ENCODE assay signal across 12 cellular contexts in genomic region chr3:127682576-127682975, GRCh38. TPM values are rescaled to one million over a fixed set of nuclear protein-coding genes. Genes with fewer than 3 reads are reported as not detected.
A peak's percentile ranks its signal among the peaks of the same experiment; 100 is the strongest.
DNase-seq lines count a peak whose midpoint lies in the region; ATAC-seq and TF ChIP-seq lines count a peak whose summit lies in the region.
"Had no signal": no experiment of that assay in that cellular context is flagged by ENCODE, and none has a peak within 500 bp of the region (broad histone marks: within the 10 kb centered on the region; RNA-seq: fewer than 3 reads in every experiment).

No MANE protein-coding gene starts in this region.

- no peaks in the 10 kb centered on the region for H3K36me3 Mint-ChIP-seq in GM23338 (ENCODE audit: low read depth)

- peaks cover 6% of the 10 kb centered on the region for H3K4me1 Mint-ChIP-seq in GM23338

- no peak overlapping the region for H3K27ac Mint-ChIP-seq in GM23338
- H3K27ac Mint-ChIP-seq: nephron progenitor cell had no signal

- DNase-seq in GM23338 (ENCODE audit: low spot score) (peak; percentile 63), dorsolateral prefrontal cortex (peak in 9 of 10 donors; percentile 0 to 41 (median 20)), omental fat pad (ENCODE audit: low spot score) (peak; percentile 13), EL (no peak), OCI-M2 (lab: John Stamatoyannopoulos, UW; ENCODE audit: unreplicated experiment) (no peak), NCI-H2081 (lab: John Stamatoyannopoulos, UW) (no peak), KG1 (lab: John Stamatoyannopoulos, UW) (no peak)
- DNase-seq: activated CD4-positive, alpha-beta T cell treated with anti-CD3 and anti-CD28 coated beads for 48 hours; NCI-H524; nephron progenitor cell; T-helper 2 cell had no signal

- peaks cover 8% of the 10 kb centered on the region for H3K27me3 Mint-ChIP-seq in GM23338 (ENCODE audit: insufficient read depth, low read depth, poor library complexity)

- peaks cover 55% of the 10 kb centered on the region for H3K4me1 ChIP-seq in BLaER1
- H3K4me1 ChIP-seq in GM23338 (ENCODE audit: insufficient read depth): peaks cover 3% of the 10 kb centered on the region; the same call in 1 of the 2 replicates

- H3K36me3 ChIP-seq in BLaER1 (peaks cover 27% of the 10 kb centered on the region; the same call in 1 of the 2 replicates), GM23338 (ENCODE audit: insufficient read depth) (no peaks in the 10 kb centered on the region)

- H3K79me2 ChIP-seq in GM23338 (replicated peaks; ENCODE audit: insufficient read depth): no peaks in the 10 kb centered on the region

- 0 out of 2 replicates have a peak, but pooled peaks cover 4% of the 10 kb centered on the region for H3K9me2 ChIP-seq in GM23338 (ENCODE audit: insufficient read depth)

- no peak overlapping the region for H3K9ac ChIP-seq in BLaER1

- intact Hi-C loops in dorsolateral prefrontal cortex (cut with DNase I): no loop called here

- H3K27me3 ChIP-seq in BLaER1: no peaks in the 10 kb centered on the region
- H3K27me3 ChIP-seq in GM23338 (ENCODE audit: insufficient read depth): no peaks in the 10 kb centered on the region
- no peaks in the 10 kb centered on the region for H3K27me3 ChIP-seq in dorsolateral prefrontal cortex

- H3K27ac ChIP-seq in BLaER1: peak overlapping the region; percentile 15; the same call in 1 of the 2 replicates
- H3K27ac ChIP-seq in GM23338 (ENCODE audit: low read depth): no peak overlapping the region
- H3K27ac ChIP-seq in dorsolateral prefrontal cortex: no peak overlapping the region

- no peak for TF ChIP-seq CTCF in GM23338 (conservative IDR thresholded peaks at IDR 0.05; ENCODE audit: low read depth in 2 of 2)
- TF ChIP-seq CTCF in dorsolateral prefrontal cortex (IDR thresholded peaks at IDR 0.05 in 54 of 56, conservative IDR thresholded peaks at IDR 0.05 in 2 of 56; ENCODE audit: low read depth in 1 of 56, partially characterized antibody in 56 of 56): no peak
- no peak for TF ChIP-seq CTCF in omental fat pad (IDR thresholded peaks at IDR 0.05)

- no peak overlapping the region for H3K4me3 Mint-ChIP-seq in GM23338
- H3K4me3 Mint-ChIP-seq: nephron progenitor cell had no signal

- no peak overlapping the region for H2AFZ ChIP-seq in GM23338

- H4K20me1 ChIP-seq in BLaER1 (no peaks in the 10 kb centered on the region), GM23338 (replicated peaks; ENCODE audit: insufficient read depth) (no peaks in the 10 kb centered on the region)

- H3K9me3 Mint-ChIP-seq in GM23338: no peaks in the 10 kb centered on the region; the same call in 2 of the 3 replicates
- H3K9me3 Mint-ChIP-seq: nephron progenitor cell had no signal

- H3K4me3 ChIP-seq in BLaER1 (no peak overlapping the region), GM23338 (no peak overlapping the region), dorsolateral prefrontal cortex (no peak overlapping the region)

- H3K4me2 ChIP-seq in BLaER1 (peak overlapping the region; percentile 76), GM23338 (no peak overlapping the region)

- ATAC-seq in GM23338: peak; percentile 73
- no peak for ATAC-seq in omental fat pad (ENCODE audit: low FRiP score)

- no peaks in the 10 kb centered on the region; the same call in 1 of the 2 replicates for H3K9me3 ChIP-seq in BLaER1

- H3F3A ChIP-seq in GM23338 (replicated peaks; ENCODE audit: low read depth): no peaks in the 10 kb centered on the region

TF ChIP-seq in GM23338, 12 proteins besides CTCF, POLR2A, EP300 and RAD21:
- TF ChIP-seq CREB1 (CRISPR knock-in tag; IDR thresholded peaks at IDR 0.05; ENCODE audit: low read depth): no peak
- no peak for TF ChIP-seq POLR2AphosphoS5 (IDR thresholded peaks at IDR 0.05; ENCODE audit: low read depth)
- TF ChIP-seq JUNB (IDR thresholded peaks at IDR 0.05; ENCODE audit: unreplicated experiment): no peak
- TF ChIP-seq EZH2 (IDR thresholded peaks at IDR 0.05; ENCODE audit: low read depth, unreplicated experiment): no peak
- no peak for TF ChIP-seq ZNF331 (CRISPR knock-in tag; IDR thresholded peaks at IDR 0.05; ENCODE audit: low read depth)
- TF ChIP-seq ZNF114 (CRISPR knock-in tag; IDR thresholded peaks at IDR 0.05): no peak
- TF ChIP-seq ETS1 (IDR thresholded peaks at IDR 0.05): no peak
- no peak for TF ChIP-seq NANOG (IDR thresholded peaks at IDR 0.05; ENCODE audit: borderline replicate concordance)
- TF ChIP-seq EZH2phosphoT487 (IDR thresholded peaks at IDR 0.05; ENCODE audit: unreplicated experiment): no peak

RNA-seq across cellular contexts. Expression of gene ABTB1, which starts 9.8 kb away (rescaled TPM):
- 5.0 and 5.7 TPM in 2 replicates for total RNA-seq in GM23338 (2014; rRNA removed; shearing (Covaris generic))
- polyA plus RNA-seq in GM23338 (2016; fragmentation: Nextera tagmentation; extraction: Ambion mirVana): 3.7 TPM in 2 replicates
- total RNA-seq in dorsolateral prefrontal cortex (100 to 1,000 TPM in 24 of 120 experiments, 10 to 100 TPM in 96; 63.6 to 129 (median 87.7) TPM), omental fat pad (100 to 1,000 TPM in 1 of 4 donors, 10 to 100 TPM in 3; 19.5 to 114 (median 28.7) TPM)

RNA-seq across cellular contexts. Expression of gene PODXL2, which starts 53.6 kb away (rescaled TPM):
- total RNA-seq in GM23338 (2014; rRNA removed; shearing (Covaris generic)): 51.0 and 57.6 TPM in 2 replicates
- polyA plus RNA-seq in GM23338 (2016; fragmentation: Nextera tagmentation; extraction: Ambion mirVana): 18.4 and 19.1 TPM in 2 replicates
- total RNA-seq in dorsolateral prefrontal cortex (100 to 1,000 TPM in 15 of 120 experiments, 10 to 100 TPM in 105; 40.0 to 112 (median 81.7) TPM), omental fat pad (1 to 10 TPM; 1.7 to 6.3 (median 2.9) TPM)

Comparison
In these comparisons a context has a peak if more than half of its experiments do, and no peak if none do; other contexts are left out.
1. DNase-seq: peak in GM23338 (single experiment), dorsolateral prefrontal cortex (9 of 10) and omental fat pad (single experiment); none in EL (single experiment), OCI-M2 (single experiment), NCI-H2081 (0 of 2) and KG1 (single experiment).